In genomic region chr1:7264101-7264500, GRCh38 we compare ENCODE assay signal across 20 cellular contexts.
DNase-seq lines count a peak whose midpoint lies in the region; ATAC-seq and TF ChIP-seq lines count a peak whose summit lies in the region.
"Had no signal": no experiment of that assay in that cellular context is flagged by ENCODE, and none has a peak within 500 bp of the region (broad histone marks: within the 10 kb centered on the region; RNA-seq: fewer than 3 reads in every experiment).

No MANE protein-coding gene starts in this region.

- no peak overlapping the region for H3K27ac Mint-ChIP-seq in activated CD8-positive, alpha-beta memory T cell treated with anti-CD3 and anti-CD28 coated beads, Interleukin-2, amount 10 ng/mL, durations not matched to agents 7 days and 5 days
- H3K27ac Mint-ChIP-seq: CD4-positive, alpha-beta memory T cell; T-helper 17 cell had no signal

- ATAC-seq in HG02884 (IDR thresholded peaks at IDR 0.05; ENCODE audit: unreplicated experiment), result no peak
- no peak for ATAC-seq in activated CD8-positive, alpha-beta memory T cell treated with anti-CD3 and anti-CD28 coated beads, Interleukin-2, amount 10 ng/mL, durations not matched to agents 7 days and 5 days
- ATAC-seq: Panc1, SK-N-SH treated with all-trans-retinoic acid at 6 μM for 48 hours, T-helper 17 cell had no signal

- no peaks in the 10 kb centered on the region for H3F3A ChIP-seq in SK-N-SH (replicated peaks; ENCODE audit: insufficient read depth)

- DNase-seq in NCI-H510A treated with DMSO at 0.1 percent for 48 hours (lab: John Stamatoyannopoulos, UW), result peak; percentile 53
- no peak for DNase-seq in NCI-H510A (lab: John Stamatoyannopoulos, UW)
- DNase-seq in DMS79 (lab: John Stamatoyannopoulos, UW), result peak; percentile 18
- peak; percentile 26 for DNase-seq in NCI-H69 (lab: John Stamatoyannopoulos, UW)
- DNase-seq in esophagus muscularis mucosa (ENCODE audit: extremely low spot score), result peak; percentile 70
- DNase-seq in SK-N-SH, result no peak
- no peak for DNase-seq in activated CD8-positive, alpha-beta memory T cell treated with anti-CD3 and anti-CD28 coated beads, Interleukin-2, amount 10 ng/mL, durations not matched to agents 7 days and 5 days
- DNase-seq: C1 segment of cervical spinal cord; Caco-2; CD4-positive, alpha-beta memory T cell; NCI-H1105; NCI-H2081; NCI-H2171; NCI-H226; NCI-H524; T-helper 17 cell had no signal

- H2AFZ ChIP-seq in SK-N-SH (ENCODE audit: low read depth), result no peak overlapping the region

- H3K4me1 ChIP-seq in esophagus muscularis mucosa (peaks cover 0 to 31% (median 27%) of the 10 kb centered on the region in 4 donors), SK-N-SH (ENCODE audit: control insufficient read depth in 1 of 2, insufficient read depth in 2 of 2, low read depth in 1 of 2, low read length in 1 of 2) (peaks cover 0 to 37% of the 10 kb centered on the region in 2 experiments; a peak in 2 of 4 replicates)
- H3K4me1 ChIP-seq: Caco-2 had no signal

- no peaks in the 10 kb centered on the region for H4K20me1 ChIP-seq in SK-N-SH (ENCODE audit: insufficient read depth)

- H3K4me2 ChIP-seq in SK-N-SH, result no peak overlapping the region

- TF ChIP-seq CTCF in esophagus muscularis mucosa (IDR thresholded peaks at IDR 0.05), result no peak
- TF ChIP-seq CTCF in SK-N-SH (IDR thresholded peaks at IDR 0.05), result no peak

- no peak for TF ChIP-seq POLR2A in esophagus muscularis mucosa (IDR thresholded peaks at IDR 0.05; ENCODE audit: low read depth)

- CTCF ChIA-PET in SK-N-SH (lab: Yijun Ruan, JAX), result interaction anchor here (1.2 kb wide), 1 partner anchor 383 kb away, joined by 7 read pairs; no protein-coding TSS in a partner anchor
- CTCF ChIA-PET in activated CD8-positive, alpha-beta memory T cell treated with anti-CD3 and anti-CD28 coated beads, Interleukin-2, amount 10 ng/mL, durations not matched to agents 7 days and 5 days (lab: Charles Lee), result no interaction called here

- H3K9me2 ChIP-seq in SK-N-SH, result no peaks in the 10 kb centered on the region

- 81% methylated on average over 3 of the region's 4 CpGs for WGBS in esophagus muscularis mucosa
- whole genome bisulfite sequencing in SK-N-SH (ENCODE audit: low lambda C conversion rate), result 87% methylated on average over 4 of the region's 4 CpGs

- intact Hi-C loops in esophagus muscularis mucosa (cut with DNase I), result loop anchor here (10.0 kb wide), 1 partner anchor 361 kb away; no protein-coding TSS in a partner anchor

- peaks cover 0 to 9% (median 4%) of the 10 kb centered on the region in 4 donors for H3K9me3 ChIP-seq in esophagus muscularis mucosa
- no peaks in the 10 kb centered on the region for H3K9me3 ChIP-seq in SK-N-SH
- H3K9me3 ChIP-seq: Caco-2 had no signal

- no peak overlapping the region for H3K9ac ChIP-seq in SK-N-SH

- peaks cover 5% of the 10 kb centered on the region for H3K27me3 Mint-ChIP-seq in activated CD8-positive, alpha-beta memory T cell treated with anti-CD3 and anti-CD28 coated beads, Interleukin-2, amount 10 ng/mL, durations not matched to agents 7 days and 5 days

- H3K9me3 Mint-ChIP-seq in activated CD8-positive, alpha-beta memory T cell treated with anti-CD3 and anti-CD28 coated beads, Interleukin-2, amount 10 ng/mL, durations not matched to agents 7 days and 5 days (ENCODE audit: low read depth), result no peaks in the 10 kb centered on the region

- H3K4me3 Mint-ChIP-seq in activated CD8-positive, alpha-beta memory T cell treated with anti-CD3 and anti-CD28 coated beads, Interleukin-2, amount 10 ng/mL, durations not matched to agents 7 days and 5 days, result no peak overlapping the region
- H3K4me3 Mint-ChIP-seq: CD4-positive, alpha-beta memory T cell; T-helper 17 cell had no signal

- H3K27me3 ChIP-seq in esophagus muscularis mucosa, result no peaks in the 10 kb centered on the region
- H3K27me3 ChIP-seq in SK-N-SH (ENCODE audit: insufficient read depth), result no peaks in the 10 kb centered on the region

- TF ChIP-seq EP300 in esophagus muscularis mucosa (IDR thresholded peaks at IDR 0.05), result no peak
- no peak for TF ChIP-seq EP300 in SK-N-SH (IDR thresholded peaks at IDR 0.05; ENCODE audit: borderline replicate concordance in 1 of 2, low read depth in 1 of 2, low read length in 1 of 2)

- H3K79me2 ChIP-seq in SK-N-SH (ENCODE audit: insufficient read depth), result no peaks in the 10 kb centered on the region

- H3K36me3 ChIP-seq in esophagus muscularis mucosa (no peaks in the 10 kb centered on the region), SK-N-SH (replicated peaks in 1 of 2; ENCODE audit: control insufficient read depth in 1 of 2, insufficient read depth in 2 of 2, low read length in 1 of 2) (no peaks in the 10 kb centered on the region)

- no peaks in the 10 kb centered on the region for H3K4me1 Mint-ChIP-seq in activated CD8-positive, alpha-beta memory T cell treated with anti-CD3 and anti-CD28 coated beads, Interleukin-2, amount 10 ng/mL, durations not matched to agents 7 days and 5 days
- H3K4me1 Mint-ChIP-seq: CD4-positive, alpha-beta memory T cell; T-helper 17 cell had no signal

- H3K36me3 Mint-ChIP-seq in activated CD8-positive, alpha-beta memory T cell treated with anti-CD3 and anti-CD28 coated beads, Interleukin-2, amount 10 ng/mL, durations not matched to agents 7 days and 5 days, result no peaks in the 10 kb centered on the region

- no peak overlapping the region for H3K4me3 ChIP-seq in esophagus muscularis mucosa
- H3K4me3 ChIP-seq in SK-N-SH (ENCODE audit: low read depth in 2 of 2, low read length in 1 of 2), result no peak overlapping the region

- POLR2A ChIA-PET in SK-N-SH (lab: Yijun Ruan, JAX), result no interaction called here

- no peak overlapping the region for H3K27ac ChIP-seq in esophagus muscularis mucosa (replicated peaks in 1 of 4)
- no peak overlapping the region for H3K27ac ChIP-seq in SK-N-SH (ENCODE audit: low read depth in 2 of 2, low read length in 1 of 2)
- H3K27ac ChIP-seq: HL-60 had no signal

- TF ChIP-seq RAD21 in SK-N-SH (IDR thresholded peaks at IDR 0.05; ENCODE audit: low read length), result no peak

TF ChIP-seq in SK-N-SH, 30 proteins besides CTCF, POLR2A, EP300 and RAD21:
- TF ChIP-seq ELF1 (IDR thresholded peaks at IDR 0.05), result no peak
- TF ChIP-seq JUND (IDR thresholded peaks at IDR 0.05), result no peak
- no peak for TF ChIP-seq TCF12 (IDR thresholded peaks at IDR 0.05)
- no peak for TF ChIP-seq IRF3 (IDR thresholded peaks at IDR 0.05; ENCODE audit: low read depth, low read length)
- no peak for TF ChIP-seq CHD2 (IDR thresholded peaks at IDR 0.05; ENCODE audit: low read length, partially characterized antibody)
- TF ChIP-seq NRF1 (IDR thresholded peaks at IDR 0.05; ENCODE audit: low read depth, low read length), result no peak
- no peak for TF ChIP-seq RCOR1 (IDR thresholded peaks at IDR 0.05; ENCODE audit: low read length)
- TF ChIP-seq FOXJ3 (CRISPR knock-in tag; IDR thresholded peaks at IDR 0.05), result no peak

Comparison
In these comparisons a context has a peak if more than half of its experiments do, and no peak if none do; other contexts are left out.
1. DNase-seq: peak in NCI-H510A treated with DMSO at 0.1 percent for 48 hours (single experiment), DMS79 (single experiment), NCI-H69 (single experiment) and esophagus muscularis mucosa (single experiment); none in NCI-H510A (single experiment), SK-N-SH (single experiment) and activated CD8-positive, alpha-beta memory T cell treated with anti-CD3 and anti-CD28 coated beads, Interleukin-2, amount 10 ng/mL, durations not matched to agents 7 days and 5 days (single experiment).